Comparison of ENCODE assay signal across 2 cellular contexts in the genomic region with DNA sequence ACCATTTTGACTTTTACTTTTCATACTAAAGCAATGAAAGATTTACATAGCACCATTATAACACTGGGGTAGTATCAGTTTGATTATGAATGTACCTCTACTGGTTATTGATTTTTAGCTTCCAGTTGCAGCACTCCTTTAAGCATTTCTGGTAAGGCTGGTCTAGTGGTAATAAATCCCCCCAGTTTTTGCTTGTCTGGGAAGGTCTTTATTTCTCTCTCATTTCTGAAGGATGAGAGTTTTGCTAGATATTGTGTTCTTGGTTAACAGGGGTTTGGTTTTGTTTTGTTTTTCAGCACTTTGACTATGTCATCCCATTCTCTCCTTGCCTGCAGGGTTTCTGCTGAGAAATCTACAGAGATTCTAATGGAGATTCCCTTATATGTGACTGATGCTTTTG.
A peak's percentile ranks its signal among the peaks of the same experiment; 100 is the strongest.
TF ChIP-seq lines count a peak whose summit lies in the region.

No MANE protein-coding gene starts in this region.

TF ChIP-seq in HepG2, 621 proteins besides CTCF, POLR2A, EP300 and RAD21:
- no peak for TF ChIP-seq ZNF83 (CRISPR knock-in tag; IDR thresholded peaks at IDR 0.05; ENCODE audit: borderline replicate concordance)
- no peak for TF ChIP-seq KDM6A (CRISPR knock-in tag; IDR thresholded peaks at IDR 0.05; ENCODE audit: low read depth)
- TF ChIP-seq TOPORS (CRISPR knock-in tag; IDR thresholded peaks at IDR 0.05): peak; percentile 60; the same call in 1 of the 2 replicates
- no peak for TF ChIP-seq NKX3-1 (CRISPR knock-in tag; IDR thresholded peaks at IDR 0.05)
- TF ChIP-seq ZNF337 (CRISPR knock-in tag; IDR thresholded peaks at IDR 0.05; ENCODE audit: borderline replicate concordance, low read depth): peak; percentile 99; the same call in 1 of the 2 replicates
TF ChIP-seq in HepG2: peak in this region for 2.

TF ChIP-seq in HEK293, 187 proteins besides CTCF, POLR2A, EP300 and RAD21:
- no peak for TF ChIP-seq ZNF777 (tag by site-specific recombination; IDR thresholded peaks at IDR 0.05; ENCODE audit: borderline replicate concordance)
- TF ChIP-seq TRIM28 (IDR thresholded peaks at IDR 0.05; ENCODE audit: borderline replicate concordance, low read length): 0 out of 2 replicates have a peak, but pooled peaks have one; percentile 23
- no peak for TF ChIP-seq ZNF146 (tag by site-specific recombination; IDR thresholded peaks at IDR 0.05)
- TF ChIP-seq SETDB1 (IDR thresholded peaks at IDR 0.05; ENCODE audit: insufficient read length, low read length): peak; percentile 96
- TF ChIP-seq ZBTB26 (tag by site-specific recombination; optimal IDR thresholded peaks at IDR 0.05): no peak
- no peak for TF ChIP-seq PRDM1 (tag by site-specific recombination; IDR thresholded peaks at IDR 0.05)
- TF ChIP-seq KLF8 (tag by site-specific recombination; IDR thresholded peaks at IDR 0.05): no peak
- peak; percentile 40; the same call in 1 of the 2 replicates for TF ChIP-seq ZNF791 (tag by site-specific recombination; IDR thresholded peaks at IDR 0.05)
